Comparison of ENCODE assay signal across 9 cellular contexts in genomic region chr10:14555806-14556205, GRCh38.
DNase-seq lines count a peak whose midpoint lies in the region; ATAC-seq and TF ChIP-seq lines count a peak whose summit lies in the region.
"Had no signal": no experiment of that assay in that cellular context is flagged by ENCODE, and none has a peak within 500 bp of the region (broad histone marks: within the 10 kb centered on the region; RNA-seq: fewer than 3 reads in every experiment).

No MANE protein-coding gene starts in this region.

- H3K4me2 ChIP-seq in PC-3 (ENCODE audit: low read length), result peak overlapping the region; percentile 62

- CTCF ChIA-PET in PC-3 (lab: Charles Lee), result no interaction called here

- H3K4me3 ChIP-seq in PC-3 (ENCODE audit: low read length) (peak overlapping the region; percentile 32; the same call in 1 of the 2 replicates), neutrophil (ENCODE audit: low read depth in 1 of 2, low read length in 1 of 2) (peak overlapping the region; percentile 46 to 53)
- no peak overlapping the region for H3K4me3 ChIP-seq in effector memory CD4-positive, alpha-beta T cell (ENCODE audit: insufficient read depth, low read depth, low read length, poor library complexity, severe bottlenecking)

- no peak for TF ChIP-seq CTCF in PC-3 (conservative IDR thresholded peaks at IDR 0.05; ENCODE audit: low read depth, low read length)
- no peak for TF ChIP-seq CTCF in neutrophil (IDR thresholded peaks at IDR 0.05)

- H3K9me3 ChIP-seq in PC-3 (ENCODE audit: low read length) (no peaks in the 10 kb centered on the region), neutrophil (no peaks in the 10 kb centered on the region)
- H3K9me3 ChIP-seq in effector memory CD4-positive, alpha-beta T cell (ENCODE audit: control insufficient read depth, low read length), result no peaks in the 10 kb centered on the region

- BruUV-seq in PC-3 (replicated peaks; lab: Mats Ljungman, UMichigan), result no TSS peak

- H3K27ac ChIP-seq in PC-3 (ENCODE audit: low read length), result peak overlapping the region; percentile 93
- H3K27ac ChIP-seq in effector memory CD4-positive, alpha-beta T cell (ENCODE audit: insufficient read depth, low read length, poor library complexity, severe bottlenecking), result peak overlapping the region; percentile 67
- peak overlapping the region; percentile 95 for H3K27ac ChIP-seq in neutrophil

- H3K9ac ChIP-seq in PC-3 (ENCODE audit: low read length), result peak overlapping the region; percentile 55

- intact Hi-C loops in PC-3 (cut with micrococcal nuclease), result loop anchor here (2.0 kb wide), 1 partner anchor 17 kb away; no protein-coding TSS in a partner anchor

- peaks cover 13% of the 10 kb centered on the region for H3K36me3 ChIP-seq in PC-3 (ENCODE audit: low read depth, low read length)
- H3K36me3 ChIP-seq in effector memory CD4-positive, alpha-beta T cell (ENCODE audit: control insufficient read depth, insufficient read depth, low read length), result peaks cover 5% of the 10 kb centered on the region
- H3K36me3 ChIP-seq in neutrophil, result no peaks in the 10 kb centered on the region

- POLR2A ChIA-PET in PC-3 (lab: Charles Lee; ENCODE audit: unreplicated experiment), result no interaction called here

- no peak overlapping the region for H2AFZ ChIP-seq in PC-3 (ENCODE audit: low read length)

- no peaks in the 10 kb centered on the region for H3K9me2 ChIP-seq in PC-3 (replicated peaks; ENCODE audit: low read length)

- DNase-seq in ELF-1 (ENCODE audit: low read depth, low spot score) (peak; percentile 81), PC-3 (no peak), NCI-H226 (no peak), NCI-H1436 (lab: John Stamatoyannopoulos, UW) (no peak)
- no peak for DNase-seq in effector memory CD4-positive, alpha-beta T cell
- no peak for DNase-seq in stimulated activated CD4-positive, alpha-beta T cell treated with anti-CD3 and anti-CD28 coated beads, Interleukin-2, amount 100 ng/mL, for 48 hours
- DNase-seq: EL had no signal

- no peaks in the 10 kb centered on the region for H3F3A ChIP-seq in PC-3 (ENCODE audit: low read length, unreplicated experiment)

- peaks cover 83% of the 10 kb centered on the region for H3K79me2 ChIP-seq in PC-3 (ENCODE audit: low read length)

- ATAC-seq in PC-3, result peak; percentile 32
- no peak for ATAC-seq in HG03442 (IDR thresholded peaks at IDR 0.05; ENCODE audit: unreplicated experiment)

- H3K27me3 ChIP-seq in PC-3 (ENCODE audit: low read length) (no peaks in the 10 kb centered on the region), neutrophil (no peaks in the 10 kb centered on the region)
- H3K27me3 ChIP-seq in effector memory CD4-positive, alpha-beta T cell (replicated peaks; ENCODE audit: control insufficient read depth, insufficient read depth, low read length, poor library complexity, severe bottlenecking), result no peaks in the 10 kb centered on the region

- H3K4me1 ChIP-seq in PC-3 (ENCODE audit: insufficient read depth, low read length) (peaks cover 59% of the 10 kb centered on the region), neutrophil (ENCODE audit: control insufficient read depth in 1 of 2, insufficient read depth in 1 of 2, low read depth in 1 of 2, low read length in 1 of 2) (peaks cover 99 to 100% of the 10 kb centered on the region in 2 experiments)
- peaks cover 76% of the 10 kb centered on the region for H3K4me1 ChIP-seq in effector memory CD4-positive, alpha-beta T cell (ENCODE audit: control insufficient read depth, insufficient read depth, low read length, poor library complexity, severe bottlenecking)

- H4K20me1 ChIP-seq in PC-3 (ENCODE audit: low read length), result no peaks in the 10 kb centered on the region
